4 cellular contexts compared by ENCODE assay signal in genomic region chr4:165019995-165020394, GRCh38. TPM values are rescaled to one million over a fixed set of nuclear protein-coding genes. Genes with fewer than 3 reads are reported as not detected.
"Had no signal": no experiment of that assay in that cellular context is flagged by ENCODE, and none has a peak within 500 bp of the region (broad histone marks: within the 10 kb centered on the region; RNA-seq: fewer than 3 reads in every experiment).

No MANE protein-coding gene starts in this region.

RNA-seq across cellular contexts. Expression of gene TRIM60, which starts 11.8 kb away (rescaled TPM):
- total RNA-seq: LHCN-M2, M059J, MCF 10A, NCI-H460 had no signal

RNA-seq across cellular contexts. Expression of gene TRIM75, which starts 33.7 kb away (rescaled TPM):
- total RNA-seq: M059J, MCF 10A, NCI-H460 had no signal

RNA-seq across cellular contexts. Expression of gene TRIM61, which starts 42.5 kb away (rescaled TPM):
- total RNA-seq: LHCN-M2, M059J, NCI-H460 had no signal
